Comparison of ENCODE assay signal across 8 cellular contexts in the genomic region with DNA sequence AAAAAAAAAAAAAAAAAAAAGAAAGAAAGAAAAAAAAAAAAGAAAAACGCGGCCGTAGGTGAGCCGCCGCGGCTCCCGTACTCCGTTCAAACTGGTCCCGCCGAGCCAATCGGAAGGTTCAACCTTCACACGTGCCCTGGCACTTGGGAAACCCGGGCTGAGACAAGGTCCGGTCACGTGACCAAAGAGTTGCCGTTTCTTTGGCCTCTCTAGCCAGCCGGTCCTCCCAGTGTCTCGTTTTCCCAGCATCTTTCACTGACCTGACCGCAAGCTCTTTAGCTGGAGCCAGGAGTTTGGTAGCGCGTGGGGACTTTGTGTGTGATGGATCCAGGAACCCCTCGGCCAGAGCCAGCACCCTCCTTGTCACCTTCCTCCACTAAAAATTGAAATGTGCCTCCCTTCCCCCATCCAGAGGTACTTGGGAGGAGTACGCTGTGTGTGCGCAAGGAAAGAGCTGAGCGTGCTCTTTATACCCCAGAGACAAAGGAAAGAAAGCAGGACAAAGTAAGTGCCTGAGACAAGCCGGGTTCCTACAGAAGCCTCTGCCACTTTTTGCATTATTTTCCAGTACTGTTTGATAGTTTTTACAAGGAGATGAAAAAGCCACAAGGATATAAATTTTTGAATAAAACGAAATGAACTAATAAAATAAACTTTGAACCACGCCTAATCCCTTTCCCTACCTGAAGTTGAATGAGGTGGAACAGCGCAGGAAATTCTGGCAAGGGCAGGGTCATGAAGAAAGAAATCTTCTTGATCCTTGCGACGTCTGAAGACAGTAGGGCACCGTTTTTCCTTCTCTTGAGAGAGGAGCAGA. TPM values are rescaled to one million over a fixed set of nuclear protein-coding genes. Genes with fewer than 3 reads are reported as not detected.
DNase-seq lines count a peak whose midpoint lies in the region; ATAC-seq, FAIRE-seq and TF ChIP-seq lines count a peak whose summit lies in the region.

No MANE protein-coding gene starts in this region.

- peak; percentile 98 for DNase-seq in AG04450 (ENCODE audit: low read depth, low spot score)
- peak; percentile 39 for DNase-seq in NCI-H345 treated with DMSO at 0.1 percent for 48 hours (lab: John Stamatoyannopoulos, UW; ENCODE audit: unreplicated experiment)
- DNase-seq in activated CD4-positive, CD25-positive, alpha-beta regulatory T cell treated with anti-CD3 and anti-CD28 coated beads, Interleukin-2, amount 50 U/mL, for 16 hours (ENCODE audit: low read depth, low spot score) = peak; percentile 89
- DNase-seq in central memory CD8-positive, alpha-beta T cell (ENCODE audit: low spot score in 2 of 2) = peak; percentile 75 to 89
- peak; percentile 83 to 91 for DNase-seq in stimulated activated CD4-positive, alpha-beta T cell treated with anti-CD3 and anti-CD28 coated beads, Interleukin-12 subunit alpha, Interleukin-12 subunit beta, amount 100 ng/mL, for 24 hours (ENCODE audit: low read depth in 2 of 2)

- peaks cover 24% of the 10 kb centered on the region for H3K36me3 Mint-ChIP-seq in central memory CD8-positive, alpha-beta T cell (ENCODE audit: insufficient read depth)

- peak overlapping the region; percentile 83 for H3K4me3 ChIP-seq in AG04450 (ENCODE audit: low read depth, low read length)

- H3K4me3 Mint-ChIP-seq in central memory CD8-positive, alpha-beta T cell = peak overlapping the region; percentile 89

- H3K27me3 ChIP-seq in AG04450 (ENCODE audit: control insufficient read depth, insufficient read depth, low read length) = no peaks in the 10 kb centered on the region

- no peaks in the 10 kb centered on the region for H3K9me3 Mint-ChIP-seq in central memory CD8-positive, alpha-beta T cell

- H3K9me3 ChIP-seq in AG04450 (ENCODE audit: control insufficient read depth, insufficient read depth, low read length) = no peaks in the 10 kb centered on the region; the same call in 1 of the 2 replicates

- peak overlapping the region; percentile 82 for H3K27ac ChIP-seq in AG04450 (ENCODE audit: low read depth, low read length)

- no peaks in the 10 kb centered on the region for H3K27me3 Mint-ChIP-seq in central memory CD8-positive, alpha-beta T cell

- POLR2A ChIA-PET in AG04450 (lab: Yijun Ruan, JAX) = interaction anchor here (0.5 to 3.3 kb wide), 6 partner anchors 11 to 224 kb away, joined by 3 to 25 read pairs (median 12); a partner anchor contains a TSS

- peak; percentile 80 for FAIRE-seq in islet of Langerhans (lab: Jason Lieb, UNC)

- TF ChIP-seq CTCF in AG04450 (IDR thresholded peaks at IDR 0.05; ENCODE audit: low read depth, low read length) = no peak

- H3K27ac Mint-ChIP-seq in central memory CD8-positive, alpha-beta T cell (ENCODE audit: low read depth) = peak overlapping the region; percentile 95

- H3K4me1 Mint-ChIP-seq in central memory CD8-positive, alpha-beta T cell = peaks cover 44% of the 10 kb centered on the region

- CTCF ChIA-PET in AG04450 (lab: Charles Lee) = interaction anchor here (0.7 to 1.8 kb wide), 4 partner anchors 11 to 125 kb away, joined by 3 to 8 read pairs (median 4); no protein-coding TSS in a partner anchor

- ATAC-seq in GM19025 (IDR thresholded peaks at IDR 0.05; ENCODE audit: low read depth, unreplicated experiment) (peak; percentile 67), HG03280 (IDR thresholded peaks at IDR 0.05; ENCODE audit: unreplicated experiment) (peak; percentile 78)
- peak; percentile 95 for ATAC-seq in central memory CD8-positive, alpha-beta T cell (replicated peaks; ENCODE audit: extremely low read depth, poor library complexity, severe bottlenecking)

RNA-seq across cellular contexts. Expression of a gene that starts 1.0 kb away (rescaled TPM):
- polyA plus RNA-seq in AG04450 (2011; rRNA removed) = 47.3 and 58.8 TPM in 2 replicates
- polyA minus RNA-seq in AG04450 (2011; rRNA and poly(A)+ RNA removed) = 187 and 198 TPM in 2 replicates

RNA-seq across cellular contexts. Expression of a gene that starts 11.7 kb away (rescaled TPM):
- polyA plus RNA-seq in AG04450 (2011; rRNA removed) = 147 and 161 TPM in 2 replicates
- polyA minus RNA-seq in AG04450 (2011; rRNA and poly(A)+ RNA removed) = 42.2 and 48.6 TPM in 2 replicates

RNA-seq across cellular contexts. Expression of a gene that starts 14.5 kb away (rescaled TPM):
- 114 and 129 TPM in 2 replicates for polyA plus RNA-seq in AG04450 (2011; rRNA removed)
- polyA minus RNA-seq in AG04450 (2011; rRNA and poly(A)+ RNA removed) = 59.1 and 81.4 TPM in 2 replicates

RNA-seq across cellular contexts. Expression of a gene that starts 26.3 kb away (rescaled TPM):
- 4.8 and 7.2 TPM in 2 replicates for polyA plus RNA-seq in AG04450 (2011; rRNA removed)
- 3.0 and 5.3 TPM in 2 replicates for polyA minus RNA-seq in AG04450 (2011; rRNA and poly(A)+ RNA removed)

RNA-seq across cellular contexts. Expression of a gene that starts 28.8 kb away (rescaled TPM):
- polyA plus RNA-seq in AG04450 (2011; rRNA removed) = not detected in 2 replicates
- polyA minus RNA-seq in AG04450 (2011; rRNA and poly(A)+ RNA removed) = not detected in 2 replicates

Comparison
In these comparisons a context has a peak if more than half of its experiments do, and no peak if none do; other contexts are left out.
1. Peak in every context shown above with its lines: DNase-seq, ATAC-seq, H3K4me3 ChIP-seq and H3K27ac ChIP-seq.
2. DNase-seq: peak in every context shown above with its lines; median percentile 98 in AG04450; 89 in activated CD4-positive, CD25-positive, alpha-beta regulatory T cell treated with anti-CD3 and anti-CD28 coated beads, Interleukin-2, amount 50 U/mL, for 16 hours; 87 in stimulated activated CD4-positive, alpha-beta T cell treated with anti-CD3 and anti-CD28 coated beads, Interleukin-12 subunit alpha, Interleukin-12 subunit beta, amount 100 ng/mL, for 24 hours; 82 in central memory CD8-positive, alpha-beta T cell; 39 in NCI-H345 treated with DMSO at 0.1 percent for 48 hours.